In genomic region chr1:52142220-52143153, GRCh38 we compare ENCODE assay signal across 8 cellular contexts. TPM values are rescaled to one million over a fixed set of nuclear protein-coding genes. Genes with fewer than 3 reads are reported as not detected.
DNase-seq lines count a peak whose midpoint lies in the region; ATAC-seq and TF ChIP-seq lines count a peak whose summit lies in the region.

No MANE protein-coding gene starts in this region.

- H3K4me3 ChIP-seq in Caco-2 (ENCODE audit: low read depth, low read length), result peak overlapping the region; percentile 88
- H3K4me3 ChIP-seq in HL-60 (replicated peaks; ENCODE audit: insufficient read depth, low read length), result peak overlapping the region; percentile 67
- H3K4me3 ChIP-seq in adipocyte (ENCODE audit: low read length), result peak overlapping the region; percentile 88
- H3K4me3 ChIP-seq in left ventricle myocardium inferior, result peak overlapping the region; percentile 95

- H3K27ac ChIP-seq in HL-60 (replicated peaks) (peak overlapping the region; percentile 65), RWPE1 (peak overlapping the region; percentile 87), left ventricle myocardium inferior (replicated peaks) (peak overlapping the region; percentile 97)

- H3K9me3 ChIP-seq in Caco-2, result no peaks in the 10 kb centered on the region
- no peaks in the 10 kb centered on the region for H3K9me3 ChIP-seq in adipocyte (ENCODE audit: control insufficient read depth, low read length)
- H3K9me3 ChIP-seq in left ventricle myocardium inferior (replicated peaks), result no peaks in the 10 kb centered on the region

- H3K9me3 Mint-ChIP-seq in Caco-2 (ENCODE audit: unreplicated experiment), result no peaks in the 10 kb centered on the region

- BruUV-seq in Caco-2 (replicated peaks; lab: Mats Ljungman, UMichigan), result no TSS peak

- POLR2A ChIA-PET in Caco-2 (lab: Charles Lee) (no interaction called here), RWPE1 (lab: Yijun Ruan, JAX; ENCODE audit: low non-redundant PET) (no interaction called here)

- H3K27me3 ChIP-seq in Caco-2 (replicated peaks; ENCODE audit: control insufficient read depth, insufficient read depth, low read length), result no peaks in the 10 kb centered on the region
- no peaks in the 10 kb centered on the region for H3K27me3 ChIP-seq in HL-60 (ENCODE audit: insufficient read depth, poor library complexity, severe bottlenecking)
- no peaks in the 10 kb centered on the region for H3K27me3 ChIP-seq in adipocyte (replicated peaks; ENCODE audit: control insufficient read depth, insufficient read depth, low read length)
- no peaks in the 10 kb centered on the region for H3K27me3 ChIP-seq in left ventricle myocardium inferior (ENCODE audit: low read depth)

- CTCF ChIA-PET in Caco-2 (lab: Charles Lee) (interaction anchor here (0.6 to 1.2 kb wide), 3 partner anchors 11 to 137 kb away, joined by 3 read pairs; no protein-coding TSS in a partner anchor), RWPE1 (lab: Yijun Ruan, JAX) (interaction anchor here (0.6 to 0.7 kb wide), 5 partner anchors 11 to 1437 kb away, joined by 3 to 7 read pairs (median 3); no protein-coding TSS in a partner anchor)

- H3K9ac ChIP-seq in adipocyte (ENCODE audit: low read length), result peak overlapping the region; percentile 90

- peak; percentile 37 to 47 for DNase-seq in Caco-2
- peak in 1 of 2 experiments; percentile 46 for DNase-seq in HL-60 (ENCODE audit: low read depth in 1 of 2, low spot score in 1 of 2)
- DNase-seq in RWPE1 (ENCODE audit: low spot score), result peak; percentile 40
- DNase-seq in adipocyte (ENCODE audit: low read depth), result peak; percentile 76
- DNase-seq in left ventricle myocardium inferior, result peak; percentile 40
- peak; percentile 83 for DNase-seq in posterior vena cava (ENCODE audit: low spot score)
- no peak for DNase-seq in COLO829 (ENCODE audit: low spot score)

- H3K36me3 Mint-ChIP-seq in Caco-2 (ENCODE audit: insufficient read depth, unreplicated experiment), result peaks cover 7% of the 10 kb centered on the region

- intact Hi-C loops in Caco-2 (cut with micrococcal nuclease; ENCODE audit: unreplicated experiment) (loop anchor here (1.0 to 5.0 kb wide), 2 partner anchors 140 to 154 kb away; no protein-coding TSS in a partner anchor), left ventricle myocardium inferior (cut with micrococcal nuclease) (loop anchor here (5.0 kb wide), 1 partner anchor 155 kb away; no protein-coding TSS in a partner anchor), posterior vena cava (cut with DNase I) (no loop called here)

- H3K4me3 Mint-ChIP-seq in Caco-2 (ENCODE audit: unreplicated experiment), result peak overlapping the region; percentile 81

- H3K27ac Mint-ChIP-seq in Caco-2 (ENCODE audit: unreplicated experiment), result peak overlapping the region; percentile 71

- TF ChIP-seq CTCF in Caco-2 (IDR thresholded peaks at IDR 0.05; ENCODE audit: insufficient read depth in 1 of 2, low read depth in 1 of 2, low read length in 1 of 2, severe bottlenecking in 1 of 2, unreplicated experiment in 1 of 2) (peak in 1 of 2 experiments; percentile 7), HL-60 (IDR thresholded peaks at IDR 0.05; ENCODE audit: insufficient read depth, low read length) (no peak), RWPE1 (conservative IDR thresholded peaks at IDR 0.05; ENCODE audit: low read depth) (peak; percentile 62), left ventricle myocardium inferior (IDR thresholded peaks at IDR 0.05; ENCODE audit: borderline replicate concordance) (peak; percentile 48)

- H3K4me1 ChIP-seq in Caco-2 (peaks cover 9% of the 10 kb centered on the region), adipocyte (ENCODE audit: control insufficient read depth, insufficient read depth, low read length) (peaks cover 30% of the 10 kb centered on the region), left ventricle myocardium inferior (peaks cover 53% of the 10 kb centered on the region)

- H3K4me1 Mint-ChIP-seq in Caco-2 (ENCODE audit: low read depth, unreplicated experiment), result peaks cover 14% of the 10 kb centered on the region

- ATAC-seq in GM19463 (IDR thresholded peaks at IDR 0.05; ENCODE audit: unreplicated experiment), result peak; percentile 32

- H3K27me3 Mint-ChIP-seq in Caco-2 (ENCODE audit: insufficient read depth, unreplicated experiment), result no peaks in the 10 kb centered on the region

- H3K36me3 ChIP-seq in Caco-2 (ENCODE audit: control insufficient read depth, insufficient read depth, low read length), result no peaks in the 10 kb centered on the region
- no peaks in the 10 kb centered on the region for H3K36me3 ChIP-seq in adipocyte (ENCODE audit: control insufficient read depth, insufficient read depth, low read length, severe bottlenecking)
- H3K36me3 ChIP-seq in left ventricle myocardium inferior, result no peaks in the 10 kb centered on the region

RNA-seq across cellular contexts. Expression of gene ZFYVE9, which starts 0.6 kb away (rescaled TPM):
- total RNA-seq in Caco-2 (2022) (18.0 and 18.4 TPM in 2 replicates), left ventricle myocardium inferior (17.9 TPM), posterior vena cava (10 to 100 TPM; 19.0 to 19.8 TPM)

Comparison
In these comparisons a context has a peak if more than half of its experiments do, and no peak if none do; other contexts are left out.
1. intact Hi-C loops: an anchor here in Caco-2 (1.0 to 5.0 kb wide) and left ventricle myocardium inferior (5.0 kb wide); none called in posterior vena cava.